8 cellular contexts compared by ENCODE assay signal in genomic region chr9:108933231-108933630, GRCh38. TPM values are rescaled to one million over a fixed set of nuclear protein-coding genes. Genes with fewer than 3 reads are reported as not detected.
DNase-seq lines count a peak whose midpoint lies in the region; ATAC-seq, FAIRE-seq and TF ChIP-seq lines count a peak whose summit lies in the region.

No MANE protein-coding gene starts in this region.

- 1 to 3% methylated on average over 20 of the region's 20 CpGs for WGBS in GM23248 (ENCODE audit: low coverage in 1 of 2, low lambda C conversion rate in 2 of 2, missing lambda C conversion rate in 2 of 2), 2 experiments
- WGBS in gastroesophageal sphincter (ENCODE audit: low coverage in 1 of 2), 2 donors, result 0% methylated on average over 2 of the region's 20 CpGs

- no peaks in the 10 kb centered on the region for H3K9me3 ChIP-seq in A673 (ENCODE audit: low read depth, low read length, poor library complexity, severe bottlenecking)
- no peaks in the 10 kb centered on the region for H3K9me3 ChIP-seq in GM23248 (ENCODE audit: low read depth)
- H3K9me3 ChIP-seq in gastroesophageal sphincter, result no peaks in the 10 kb centered on the region

- TF ChIP-seq CTCF in A673 (conservative IDR thresholded peaks at IDR 0.05; ENCODE audit: low read depth, low read length) (no peak), gastroesophageal sphincter (IDR thresholded peaks at IDR 0.05) (no peak)

- DNase-seq in A673 (ENCODE audit: low spot score), result no peak
- peak; percentile 64 for DNase-seq in GM23248
- DNase-seq in activated CD4-positive, alpha-beta memory T cell treated with anti-CD3 and anti-CD28 coated beads for 36 hours, result no peak
- peak; percentile 33 for DNase-seq in putamen (ENCODE audit: low spot score)
- DNase-seq in GOT3 (lab: John Stamatoyannopoulos, UW), result no peak
- no peak for DNase-seq in GM12892 (ENCODE audit: insufficient read length)

- H3K27ac Mint-ChIP-seq in activated CD4-positive, alpha-beta memory T cell treated with anti-CD3 and anti-CD28 coated beads for 36 hours, result peak overlapping the region; percentile 92

- intact Hi-C loops in A673 (cut with micrococcal nuclease; ENCODE audit: unreplicated experiment), result no loop called here
- intact Hi-C loops in activated CD4-positive, alpha-beta memory T cell treated with anti-CD3 and anti-CD28 coated beads for 36 hours (cut with micrococcal nuclease), result loop anchor here (5.0 to 10.0 kb wide), 3 partner anchors 482 to 1651 kb away; partner anchors contain the start of genes RAD23B and TXN

- no peaks in the 10 kb centered on the region for H3K27me3 ChIP-seq in A673 (replicated peaks; ENCODE audit: insufficient read depth, low read depth, low read length, poor library complexity)
- H3K27me3 ChIP-seq in GM23248 (replicated peaks; ENCODE audit: insufficient read depth), result no peaks in the 10 kb centered on the region
- no peaks in the 10 kb centered on the region for H3K27me3 ChIP-seq in gastroesophageal sphincter

- H3K36me3 Mint-ChIP-seq in activated CD4-positive, alpha-beta memory T cell treated with anti-CD3 and anti-CD28 coated beads for 36 hours, result peaks cover 20% of the 10 kb centered on the region

- peak overlapping the region; percentile 95 for H3K4me3 Mint-ChIP-seq in activated CD4-positive, alpha-beta memory T cell treated with anti-CD3 and anti-CD28 coated beads for 36 hours

- H3K4me1 Mint-ChIP-seq in activated CD4-positive, alpha-beta memory T cell treated with anti-CD3 and anti-CD28 coated beads for 36 hours (ENCODE audit: low read depth), result peaks cover 25% of the 10 kb centered on the region

- POLR2A ChIA-PET in A673 (lab: Charles Lee; ENCODE audit: low non-redundant PET), result no interaction called here
- POLR2A ChIA-PET in activated CD4-positive, alpha-beta memory T cell treated with anti-CD3 and anti-CD28 coated beads for 36 hours (lab: Charles Lee), result no interaction called here

- no peaks in the 10 kb centered on the region for H3K9me3 Mint-ChIP-seq in activated CD4-positive, alpha-beta memory T cell treated with anti-CD3 and anti-CD28 coated beads for 36 hours

- TF ChIP-seq EP300 in gastroesophageal sphincter (IDR thresholded peaks at IDR 0.05), result no peak

- TF ChIP-seq POLR2A in gastroesophageal sphincter (IDR thresholded peaks at IDR 0.05) (no peak), GM12892 (IDR thresholded peaks at IDR 0.05; ENCODE audit: low read depth, low read length) (no peak)

- peak overlapping the region; percentile 99 for H2AFZ ChIP-seq in GM23248

- no peaks in the 10 kb centered on the region for H4K20me1 ChIP-seq in GM23248 (ENCODE audit: insufficient read depth)

- CTCF ChIA-PET in A673 (lab: Charles Lee), result no interaction called here
- CTCF ChIA-PET in activated CD4-positive, alpha-beta memory T cell treated with anti-CD3 and anti-CD28 coated beads for 36 hours (lab: Charles Lee), result no interaction called here

- H3K4me1 ChIP-seq in A673 (ENCODE audit: insufficient read depth, low read length, poor library complexity, severe bottlenecking) (peaks cover 8% of the 10 kb centered on the region), GM23248 (ENCODE audit: insufficient read depth) (peaks cover 18% of the 10 kb centered on the region), gastroesophageal sphincter (peaks cover 7 to 32% (median 7%) of the 10 kb centered on the region in 3 donors)

- BruUV-seq in A673 (replicated peaks; lab: Mats Ljungman, UMichigan), result no TSS peak

- ATAC-seq in gastroesophageal sphincter (no peak), HG02759 (IDR thresholded peaks at IDR 0.05; ENCODE audit: unreplicated experiment) (no peak)

- H3F3A ChIP-seq in GM23248 (ENCODE audit: insufficient read depth), result peaks cover 15% of the 10 kb centered on the region

- H3K9ac ChIP-seq in GM23248, result peak overlapping the region; percentile 93

- H3K4me2 ChIP-seq in GM23248 (ENCODE audit: unreplicated experiment), result peak overlapping the region; percentile 82

- no peaks in the 10 kb centered on the region for H3K27me3 Mint-ChIP-seq in activated CD4-positive, alpha-beta memory T cell treated with anti-CD3 and anti-CD28 coated beads for 36 hours

- no peak for FAIRE-seq in GM12892 (lab: Jason Lieb, UNC)

- in situ Hi-C loops in GM23248 (cut with MboI), result no loop called here

- H3K79me2 ChIP-seq in GM23248 (ENCODE audit: insufficient read depth), result peaks cover 78% of the 10 kb centered on the region

- H3K27ac ChIP-seq in A673 (ENCODE audit: low read depth, low read length, poor library complexity, severe bottlenecking), result peak overlapping the region; percentile 89
- peak overlapping the region; percentile 77 for H3K27ac ChIP-seq in GM23248
- peak overlapping the region; percentile 92 to 94 (median 92) for H3K27ac ChIP-seq in gastroesophageal sphincter

- H3K36me3 ChIP-seq in A673 (ENCODE audit: insufficient read depth, low read length, poor library complexity, severe bottlenecking) (peaks cover 14% of the 10 kb centered on the region), GM23248 (ENCODE audit: low read depth) (peaks cover 5% of the 10 kb centered on the region), gastroesophageal sphincter (peaks cover 0 to 27% of the 10 kb centered on the region in 2 donors)

- H3K4me3 ChIP-seq in A673 (ENCODE audit: low read depth, low read length, poor library complexity, severe bottlenecking) (peak overlapping the region; percentile 79), GM23248 (peak overlapping the region; percentile 99), gastroesophageal sphincter (peak overlapping the region; percentile 79 to 90)

- H3K9me2 ChIP-seq in GM23248 (ENCODE audit: insufficient read depth), result no peaks in the 10 kb centered on the region

RNA-seq across cellular contexts. Expression of gene ELP1, which starts 0.7 kb away (rescaled TPM):
- 34.1 and 38.7 TPM in 2 replicates for total RNA-seq in A673 (2021)
- total RNA-seq in GM23248 (2014; rRNA removed; shearing (Covaris generic)), result 24.1 and 27.8 TPM in 2 replicates
- polyA plus RNA-seq in GM23248 (2016; fragmentation: Nextera tagmentation; extraction: Ambion mirVana), result 14.5 and 17.5 TPM in 2 replicates
- 10 to 100 TPM; 25.5 to 29.2 TPM for total RNA-seq in activated CD4-positive, alpha-beta memory T cell treated with anti-CD3 and anti-CD28 coated beads for 36 hours
- 10 to 100 TPM; 15.2 to 23.3 (median 18.9) TPM for total RNA-seq in gastroesophageal sphincter
- 20.0 TPM for polyA plus RNA-seq in GM12892 (2012; ENCODE audit: missing spikeins)

RNA-seq across cellular contexts. Expression of gene ABITRAM, which starts 1.0 kb away (rescaled TPM):
- 20.2 and 20.7 TPM in 2 replicates for total RNA-seq in A673 (2021)
- total RNA-seq in GM23248 (2014; rRNA removed; shearing (Covaris generic)), result 10.4 and 12.9 TPM in 2 replicates
- polyA plus RNA-seq in GM23248 (2016; fragmentation: Nextera tagmentation; extraction: Ambion mirVana), result 24.5 and 28.8 TPM in 2 replicates
- 10 to 100 TPM in 1 of 2 experiments, 1 to 10 TPM in 1; 9.4 to 11.2 TPM for total RNA-seq in activated CD4-positive, alpha-beta memory T cell treated with anti-CD3 and anti-CD28 coated beads for 36 hours
- 10 to 100 TPM in 2 of 4 donors, 1 to 10 TPM in 2; 7.1 to 28.1 (median 9.5) TPM for total RNA-seq in gastroesophageal sphincter
- polyA plus RNA-seq in GM12892 (2012; ENCODE audit: missing spikeins), result 15.1 TPM

Comparison
In these comparisons a context has a peak if more than half of its experiments do, and no peak if none do; other contexts are left out.
1. DNase-seq: peak in GM23248 (single experiment) and putamen (single experiment); none in A673 (single experiment), activated CD4-positive, alpha-beta memory T cell treated with anti-CD3 and anti-CD28 coated beads for 36 hours (single experiment), GOT3 (single experiment) and GM12892 (single experiment).
2. Peak in every context shown above with its lines, with median percentiles within 50 percentile points of each other: H3K27ac ChIP-seq and H3K4me3 ChIP-seq.